ENCODE assay signal across 1 cellular context in genomic region chr2:27427863-27428212, GRCh38.
TF ChIP-seq lines count a peak whose summit lies in the region.

No MANE protein-coding gene starts in this region.

TF ChIP-seq in IMR-90, 13 proteins besides CTCF, POLR2A, EP300 and RAD21 (continued from another document):
- TF ChIP-seq MXI1 (IDR thresholded peaks at IDR 0.05; ENCODE audit: borderline replicate concordance, low read depth, low read length) (no peak), RCOR1 (IDR thresholded peaks at IDR 0.05; ENCODE audit: insufficient replicate concordance, low read length) (no peak), NFE2L2 (IDR thresholded peaks at IDR 0.05; ENCODE audit: low read depth, low read length) (no peak)
- TF ChIP-seq, protein P1, sequence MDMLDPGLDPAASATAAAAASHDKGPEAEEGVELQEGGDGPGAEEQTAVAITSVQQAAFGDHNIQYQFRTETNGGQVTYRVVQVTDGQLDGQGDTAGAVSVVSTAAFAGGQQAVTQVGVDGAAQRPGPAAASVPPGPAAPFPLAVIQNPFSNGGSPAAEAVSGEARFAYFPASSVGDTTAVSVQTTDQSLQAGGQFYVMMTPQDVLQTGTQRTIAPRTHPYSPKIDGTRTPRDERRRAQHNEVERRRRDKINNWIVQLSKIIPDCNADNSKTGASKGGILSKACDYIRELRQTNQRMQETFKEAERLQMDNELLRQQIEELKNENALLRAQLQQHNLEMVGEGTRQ (IDR thresholded peaks at IDR 0.05; ENCODE audit: low read depth, low read length): no peak
